In genomic region chr14:83287300-83287699, GRCh38 we compare ENCODE assay signal across 30 cellular contexts.
"Had no signal": no experiment of that assay in that cellular context is flagged by ENCODE, and none has a peak within 500 bp of the region (broad histone marks: within the 10 kb centered on the region; RNA-seq: fewer than 3 reads in every experiment).

No MANE protein-coding gene starts in this region.

- H3K4me2 ChIP-seq: PC-9 had no signal

- H3K27ac ChIP-seq: PC-9, RWPE1, SJCRH30, SK-N-MC had no signal

- ATAC-seq: Panc1, Right ventricle myocardium inferior, SK-N-SH treated with all-trans-retinoic acid at 6 μM for 48 hours had no signal

- H2AFZ ChIP-seq: PC-9 had no signal

- H3K4me3 ChIP-seq: PC-9, SJCRH30, SK-N-MC had no signal

- H3K27me3 ChIP-seq: SJCRH30 had no signal

- H3K36me3 ChIP-seq: SJCRH30 had no signal

- DNase-seq: Karpas-422, MM.1S, MV-4-11, NCI-H1092, NCI-H1105, NCI-H1417 treated with DMSO at 0.1 percent for 48 hours, NCI-H1436 treated with DMSO at 0.1 percent for 48 hours, NCI-H1694 treated with DMSO at 0.1 percent for 48 hours, NCI-H187 treated with DMSO at 0.1 percent for 48 hours, NCI-H2029, NCI-H2081, NCI-H2171 treated with DMSO at 0.1 percent for 48 hours, NCI-H2227 treated with DMSO at 0.1 percent for 48 hours, NCI-H345, NCI-H446, NCI-H510A treated with DMSO at 0.1 percent for 48 hours, NCI-H524 treated with DMSO at 0.1 percent for 48 hours, NCI-H526 treated with DMSO at 0.1 percent for 48 hours, NCI-H774, PC-9, SHP77, SIG-M5, SJCRH30, SW 1271, T-helper 1 cell had no signal
